Comparison of ENCODE assay signal across 12 cellular contexts in the genomic region with DNA sequence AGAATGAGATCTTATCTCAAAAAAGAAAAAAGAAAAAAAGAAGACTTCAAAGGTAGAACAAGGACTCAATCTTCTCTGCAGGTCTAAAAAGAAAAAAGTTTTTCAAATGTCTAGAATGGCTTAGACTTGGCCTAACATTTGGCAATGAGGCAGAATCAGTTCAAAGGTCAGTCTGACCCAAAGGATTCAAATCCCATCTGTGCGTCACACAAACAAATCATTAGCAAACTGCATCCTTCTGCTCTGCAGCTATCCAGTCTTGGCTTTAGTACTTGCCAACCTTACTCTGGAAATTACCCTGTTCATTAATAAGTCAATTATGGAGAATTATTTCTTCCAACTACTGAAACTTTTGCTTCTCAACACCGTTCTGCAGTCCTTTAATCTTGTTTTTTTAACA. TPM values are rescaled to one million over a fixed set of nuclear protein-coding genes. Genes with fewer than 3 reads are reported as not detected.
DNase-seq lines count a peak whose midpoint lies in the region; ATAC-seq, FAIRE-seq and TF ChIP-seq lines count a peak whose summit lies in the region.
"Had no signal": no experiment of that assay in that cellular context is flagged by ENCODE, and none has a peak within 500 bp of the region (broad histone marks: within the 10 kb centered on the region; RNA-seq: fewer than 3 reads in every experiment).

No MANE protein-coding gene starts in this region.

- TF ChIP-seq POLR2A in K562 (conservative IDR thresholded peaks at IDR 0.05) (no peak), upper lobe of left lung (IDR thresholded peaks at IDR 0.05) (no peak)

- no peak for TF ChIP-seq CTCF in K562 (IDR thresholded peaks at IDR 0.05 in 2 of 3, conservative IDR thresholded peaks at IDR 0.05 in 1 of 3; ENCODE audit: insufficient read depth in 2 of 3, low read depth in 1 of 3, low read length in 3 of 3)
- no peak for TF ChIP-seq CTCF in upper lobe of left lung (IDR thresholded peaks at IDR 0.05)

- H3K4me3 ChIP-seq in K562: no peak overlapping the region
- no peak overlapping the region for H3K4me3 ChIP-seq in subcutaneous abdominal adipose tissue (ENCODE audit: low read depth in 1 of 5, low read length in 5 of 5)
- no peak overlapping the region for H3K4me3 ChIP-seq in upper lobe of left lung

- DNase-seq in HCEC 1CT: peak; percentile 51
- DNase-seq in K562 (ENCODE audit: extremely low read depth in 1 of 4, low spot score in 3 of 4): no peak
- no peak for DNase-seq in HUDEP-2 (lab: John Stamatoyannopoulos, UW; ENCODE audit: unreplicated experiment in 76 of 76)
- DNase-seq in NCI-H524 treated with DMSO at 0.1 percent for 48 hours (lab: John Stamatoyannopoulos, UW): no peak
- no peak for DNase-seq in upper lobe of left lung
- no peak for DNase-seq in DMS 273 treated with DMSO at 0.1 percent for 48 hours (lab: John Stamatoyannopoulos, UW)
- DNase-seq: EL, NCI-H345, SHP77 had no signal

- H3K4me1 ChIP-seq in K562 (replicated peaks in 1 of 2; ENCODE audit: control insufficient read depth in 2 of 2, insufficient read depth in 2 of 2, low read length in 2 of 2): peaks cover 5 to 14% of the 10 kb centered on the region in 2 experiments; a peak in 3 of 5 replicates
- H3K4me1 ChIP-seq in subcutaneous abdominal adipose tissue (ENCODE audit: control insufficient read depth in 5 of 5, insufficient read depth in 5 of 5, low read length in 5 of 5): peaks cover 2 to 30% (median 29%) of the 10 kb centered on the region in 5 donors
- peaks cover 16 to 36% (median 27%) of the 10 kb centered on the region in 4 donors for H3K4me1 ChIP-seq in upper lobe of left lung

- no peak overlapping the region for H2AFZ ChIP-seq in K562 (ENCODE audit: low read depth, low read length)

- H3K27me3 ChIP-seq in K562 (ENCODE audit: control insufficient read depth in 2 of 2, insufficient read depth in 2 of 2, low read length in 2 of 2) (no peaks in the 10 kb centered on the region), layer of hippocampus (ENCODE audit: control insufficient read depth, insufficient read depth, low read length) (no peaks in the 10 kb centered on the region), subcutaneous abdominal adipose tissue (ENCODE audit: control insufficient read depth in 5 of 5, insufficient read depth in 4 of 5, low read length in 5 of 5) (no peaks in the 10 kb centered on the region), upper lobe of left lung (no peaks in the 10 kb centered on the region)

- POLR2A ChIA-PET in K562 (lab: Yijun Ruan, JAX): interaction anchor here (0.7 to 1.0 kb wide), 2 partner anchors 28 to 305 kb away, joined by 3 to 4 read pairs; no protein-coding TSS in a partner anchor

- BruUV-seq in K562 (replicated peaks; lab: Mats Ljungman, UMichigan): no TSS peak

- no peaks in the 10 kb centered on the region for H3K9me1 ChIP-seq in K562 (ENCODE audit: control insufficient read depth, insufficient read depth, low read length)

- CTCF ChIA-PET in K562 (lab: Yijun Ruan, JAX; ENCODE audit: low intra/inter-chr PET ratio): no interaction called here

- TF ChIP-seq EP300 in K562 (IDR thresholded peaks at IDR 0.05; ENCODE audit: low read length) (no peak), upper lobe of left lung (IDR thresholded peaks at IDR 0.05) (no peak)

- peaks cover 24% of the 10 kb centered on the region; the same call in 2 of the 3 replicates for H3K36me3 ChIP-seq in K562 (ENCODE audit: control insufficient read depth, insufficient read depth, low read length)
- peaks cover 0 to 8% (median 0%) of the 10 kb centered on the region in 5 donors for H3K36me3 ChIP-seq in subcutaneous abdominal adipose tissue (ENCODE audit: control insufficient read depth in 5 of 5, insufficient read depth in 5 of 5, low read length in 5 of 5)
- peaks cover 0 to 9% (median 0%) of the 10 kb centered on the region in 4 donors for H3K36me3 ChIP-seq in upper lobe of left lung

- intact Hi-C loops in K562 (cut with micrococcal nuclease): no loop called here

- no peak for TF ChIP-seq RAD21 in K562 (CRISPR knock-in tag; conservative IDR thresholded peaks at IDR 0.05 in 1 of 2, IDR thresholded peaks at IDR 0.05 in 1 of 2)

- ATAC-seq in K562: no peak
- no peak for ATAC-seq in upper lobe of left lung (ENCODE audit: low FRiP score in 2 of 2)

- in situ Hi-C loops in K562 (cut with MboI): no loop called here

- no peak for FAIRE-seq in K562 (lab: Jason Lieb, UNC)
- FAIRE-seq: colon had no signal

- WGBS in K562 (ENCODE audit: insufficient coverage, low coverage, missing lambda C conversion rate): 80% methylated on average over 2 of the region's 2 CpGs
- WGBS in upper lobe of left lung, 2 donors: 74 to 77% methylated on average over 2 of the region's 2 CpGs

- H3K79me2 ChIP-seq in K562 (ENCODE audit: control insufficient read depth, insufficient read depth, low read length): peaks cover 70% of the 10 kb centered on the region

- H3K27ac ChIP-seq in K562 (ENCODE audit: extremely low read depth, low read depth, low read length) (no peak overlapping the region), layer of hippocampus (ENCODE audit: low read depth, low read length) (peak overlapping the region; percentile 13), subcutaneous abdominal adipose tissue (ENCODE audit: low read depth, low read length) (peak overlapping the region; percentile 62), upper lobe of left lung (peak overlapping the region in 2 of 4 donors; percentile 52 to 62)

- H3K9ac ChIP-seq in K562 (ENCODE audit: insufficient read depth in 1 of 2, low read depth in 2 of 2, low read length in 2 of 2): no peak overlapping the region
- peak overlapping the region in 1 of 5 donors; percentile 37 for H3K9ac ChIP-seq in subcutaneous abdominal adipose tissue (ENCODE audit: low read length in 5 of 5)

- no peak overlapping the region for H3K4me2 ChIP-seq in K562 (ENCODE audit: insufficient read depth, low read length)

- no peaks in the 10 kb centered on the region for H3K9me3 ChIP-seq in K562 (replicated peaks; ENCODE audit: control insufficient read depth, insufficient read depth, low read depth, low read length)
- H3K9me3 ChIP-seq in subcutaneous abdominal adipose tissue (ENCODE audit: control insufficient read depth in 5 of 5, low read length in 5 of 5): no peaks in the 10 kb centered on the region
- H3K9me3 ChIP-seq in upper lobe of left lung: no peaks in the 10 kb centered on the region

- H4K20me1 ChIP-seq in K562 (replicated peaks; ENCODE audit: control insufficient read depth, insufficient read depth, low read length): no peaks in the 10 kb centered on the region

TF ChIP-seq in K562, 482 proteins besides CTCF, POLR2A, EP300 and RAD21:
- peak; percentile 13; the same call in 1 of the 2 replicates for TF ChIP-seq NR2C1 (IDR thresholded peaks at IDR 0.05)
- TF ChIP-seq NR2C1 (tag; IDR thresholded peaks at IDR 0.05): no peak
- TF ChIP-seq, protein P1, sequence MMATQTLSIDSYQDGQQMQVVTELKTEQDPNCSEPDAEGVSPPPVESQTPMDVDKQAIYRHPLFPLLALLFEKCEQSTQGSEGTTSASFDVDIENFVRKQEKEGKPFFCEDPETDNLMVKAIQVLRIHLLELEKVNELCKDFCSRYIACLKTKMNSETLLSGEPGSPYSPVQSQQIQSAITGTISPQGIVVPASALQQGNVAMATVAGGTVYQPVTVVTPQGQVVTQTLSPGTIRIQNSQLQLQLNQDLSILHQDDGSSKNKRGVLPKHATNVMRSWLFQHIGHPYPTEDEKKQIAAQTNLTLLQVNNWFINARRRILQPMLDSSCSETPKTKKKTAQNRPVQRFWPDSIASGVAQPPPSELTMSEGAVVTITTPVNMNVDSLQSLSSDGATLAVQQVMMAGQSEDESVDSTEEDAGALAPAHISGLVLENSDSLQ (IDR thresholded peaks at IDR 0.05): no peak

RNA-seq across cellular contexts. Expression of gene YAF2, which starts 3.1 kb away (rescaled TPM):
- 29.9 and 96.3 TPM in 2 replicates for total RNA-seq in K562 (2011; cell fraction: chromatin; rRNA removed; ENCODE audit: low replicate concordance)
- total RNA-seq in K562 (2011; cell fraction: nucleolus; rRNA removed): 17.0 and 22.8 TPM in 2 replicates
- total RNA-seq in K562 (2011; cell fraction: nucleoplasm; rRNA removed): 44.9 and 92.1 TPM in 2 replicates
- total RNA-seq in K562 (2014; rRNA removed): 10.6 and 12.4 TPM in 2 replicates
- 22.0 and 22.3 TPM in 2 replicates for total RNA-seq in K562 (2014; rRNA removed; fragmentation: Illumina TruSeq; extraction: Trizol)
- 15.9 and 20.3 TPM in 2 replicates for total RNA-seq in K562 (2015; rRNA removed; fragmentation: Illumina TruSeq; extraction: Trizol)
- 25.4 and 26.4 TPM in 2 replicates for total RNA-seq in K562 (2021)
- polyA plus RNA-seq in K562 (2011; rRNA removed): 17.4 and 26.1 TPM in 2 replicates
- 3.4 and 7.8 TPM in 2 replicates for polyA plus RNA-seq in K562 (2011; cell fraction: cytosol; rRNA removed)
- 16.3 and 17.4 TPM in 2 replicates for polyA plus RNA-seq in K562 (2011; cell fraction: nucleus; rRNA removed)
- polyA plus RNA-seq in K562 (2012): 14.2 and 16.2 TPM in 2 replicates
- polyA plus RNA-seq in K562 (2014; fragmentation: Illumina TruSeq; extraction: Trizol): 19.1 and 22.9 TPM in 2 replicates
- polyA plus RNA-seq in K562 (2014; fragmentation: Nextera tagmentation; extraction: Ambion mirVana): 10 to 100 TPM; 14.9 to 19.6 TPM
- 18.1 and 21.3 TPM in 2 replicates for polyA plus RNA-seq in K562 (2014; rRNA removed)
- polyA minus RNA-seq in K562 (2011; rRNA and poly(A)+ RNA removed): 17.9 and 20.4 TPM in 2 replicates
- 14.8 and 19.3 TPM in 2 replicates for polyA minus RNA-seq in K562 (2011; cell fraction: cytosol; rRNA and poly(A)+ RNA removed)
- polyA minus RNA-seq in K562 (2011; cell fraction: nucleus; rRNA and poly(A)+ RNA removed): 23.6 and 27.1 TPM in 2 replicates
- total RNA-seq in upper lobe of left lung: 10 to 100 TPM; 11.7 to 44.0 (median 29.8) TPM
